Comparison of ENCODE assay signal across 23 cellular contexts in the genomic region with DNA sequence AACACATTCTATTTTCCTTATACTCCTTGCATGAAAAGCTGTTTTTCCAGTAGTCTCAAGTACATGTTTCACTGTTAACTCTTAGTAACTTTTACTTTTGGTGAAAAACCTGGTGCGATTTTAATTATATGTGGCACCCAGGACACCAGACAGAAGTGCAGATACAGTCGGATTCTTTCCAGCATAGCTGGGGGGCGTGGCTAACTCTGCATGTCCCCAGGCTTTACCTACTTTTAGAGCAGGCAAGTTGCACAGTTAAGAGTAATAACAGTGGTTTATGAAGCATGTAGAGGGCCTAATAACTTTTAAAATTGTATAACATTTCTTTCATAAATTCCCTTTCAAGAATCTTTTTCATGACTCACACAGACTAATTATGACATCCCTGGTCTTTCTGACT.
A peak's percentile ranks its signal among the peaks of the same experiment; 100 is the strongest.
DNase-seq lines count a peak whose midpoint lies in the region; ATAC-seq and TF ChIP-seq lines count a peak whose summit lies in the region.
"Had no signal": no experiment of that assay in that cellular context is flagged by ENCODE, and none has a peak within 500 bp of the region (broad histone marks: within the 10 kb centered on the region; RNA-seq: fewer than 3 reads in every experiment).

No MANE protein-coding gene starts in this region.

- DNase-seq in NCI-H2227 (lab: John Stamatoyannopoulos, UW; ENCODE audit: unreplicated experiment) (peak; percentile 0), NCI-H2227 treated with DMSO at 0.1 percent for 48 hours (lab: John Stamatoyannopoulos, UW) (no peak), SK-N-MC (ENCODE audit: low read depth, low spot score) (no peak), left kidney (ENCODE audit: low read depth, low spot score) (peak; percentile 18), thyroid gland (peak; percentile 38 to 46)
- no peak for DNase-seq in stimulated activated CD4-positive, alpha-beta T cell treated with anti-CD3 and anti-CD28 coated beads, Interleukin-4, amount 100 ng/mL, for 1 hour
- DNase-seq in activated effector memory CD4-positive, alpha-beta T cell treated with anti-CD3 and anti-CD28 coated beads, Interleukin-2, amount 50 U/mL, for 16 hours, result no peak
- DNase-seq: ACHN, Calu3, DMS79 treated with DMSO at 0.1 percent for 48 hours, Karpas-422, NCI-H1092 treated with DMSO at 0.1 percent for 48 hours, NCI-H1436 treated with DMSO at 0.1 percent for 48 hours, NCI-H1930, NCI-H510A, PC-3, SJCRH30, T-cell had no signal

- no peak for TF ChIP-seq CTCF in thyroid gland (IDR thresholded peaks at IDR 0.05)

- intact Hi-C loops in thyroid gland (cut with DNase I), result no loop called here

- H3K4me3 ChIP-seq in SK-N-MC (no peak overlapping the region), thyroid gland (replicated peaks in 1 of 3) (no peak overlapping the region)
- H3K4me3 ChIP-seq: SJCRH30 had no signal

- H3K4me1 ChIP-seq in thyroid gland, result peaks cover 21 to 37% of the 10 kb centered on the region in 2 donors

- TF ChIP-seq POLR2A in thyroid gland (IDR thresholded peaks at IDR 0.05), result no peak

- H3K27me3 ChIP-seq in thyroid gland, result no peaks in the 10 kb centered on the region
- H3K27me3 ChIP-seq: SJCRH30 had no signal

- WGBS in thyroid gland, 2 donors, result 44 to 52% methylated on average over 3 of the region's 3 CpGs

- H3K27ac ChIP-seq in SK-N-MC (peak overlapping the region; percentile 67), thyroid gland (no peak overlapping the region)
- H3K27ac ChIP-seq: 22Rv1, HL-60, SJCRH30 had no signal

- H3K36me3 ChIP-seq in SK-N-MC (ENCODE audit: insufficient read depth, low read length) (no peaks in the 10 kb centered on the region), thyroid gland (no peaks in the 10 kb centered on the region)
- H3K36me3 ChIP-seq: SJCRH30 had no signal

- H3K9me3 ChIP-seq in SK-N-MC (ENCODE audit: low read depth, low read length), result no peaks in the 10 kb centered on the region
- H3K9me3 ChIP-seq in thyroid gland, result no peaks in the 10 kb centered on the region
- H3K9me3 ChIP-seq: SJCRH30 had no signal

- ATAC-seq in HG02938 (IDR thresholded peaks at IDR 0.05; ENCODE audit: unreplicated experiment), result no peak
- ATAC-seq: HCT116, PC-3, Right ventricle myocardium inferior, T-cell had no signal

- H3K9ac ChIP-seq in SK-N-MC (ENCODE audit: insufficient read length), result no peak overlapping the region

Comparison
In these comparisons a context has a peak if more than half of its experiments do, and no peak if none do; other contexts are left out.
1. DNase-seq: peak in NCI-H2227 (single experiment), left kidney (single experiment) and thyroid gland (2 of 2); none in NCI-H2227 treated with DMSO at 0.1 percent for 48 hours (single experiment), SK-N-MC (single experiment), stimulated activated CD4-positive, alpha-beta T cell treated with anti-CD3 and anti-CD28 coated beads, Interleukin-4, amount 100 ng/mL, for 1 hour (single experiment) and activated effector memory CD4-positive, alpha-beta T cell treated with anti-CD3 and anti-CD28 coated beads, Interleukin-2, amount 50 U/mL, for 16 hours (single experiment).